1 cellular context compared by ENCODE assay signal in the genomic region with DNA sequence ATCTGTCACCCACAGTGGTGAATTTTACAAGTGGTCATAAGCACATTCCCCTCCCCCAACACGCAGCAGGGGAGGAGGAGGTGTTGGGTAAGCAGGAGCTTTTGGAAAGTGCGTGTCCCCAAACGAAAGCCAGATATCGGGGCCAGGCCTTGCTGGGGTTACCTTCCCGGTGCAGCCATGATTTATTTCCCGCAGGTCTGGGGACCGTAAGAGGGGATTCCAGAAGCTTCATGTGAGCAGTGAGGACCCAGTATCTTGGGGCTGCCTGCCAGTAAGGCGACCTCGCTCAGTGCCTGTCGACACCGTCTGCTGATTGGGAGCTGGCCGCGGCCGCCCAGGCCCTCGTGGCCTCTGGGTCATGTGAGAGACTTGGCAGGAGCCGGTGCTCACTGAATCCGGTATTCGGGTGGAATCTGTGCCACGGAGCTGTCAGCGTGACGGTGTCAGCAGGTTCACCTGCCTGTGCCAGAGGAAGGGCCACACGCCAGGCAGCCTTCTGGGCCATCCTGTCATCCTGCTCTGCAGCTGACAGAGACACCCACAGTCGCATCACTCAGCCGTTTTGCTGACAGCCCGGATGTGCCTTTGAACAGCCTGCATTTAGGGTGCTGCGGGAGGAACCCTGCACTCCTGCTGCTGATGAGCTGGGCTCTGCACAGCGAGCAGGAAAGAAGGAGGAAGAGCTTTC.
TF ChIP-seq lines count a peak whose summit lies in the region.

No MANE protein-coding gene starts in this region.

TF ChIP-seq in HepG2, 621 proteins besides CTCF, POLR2A, EP300 and RAD21 (continued from another document):
- TF ChIP-seq SAP130 (CRISPR knock-in tag; IDR thresholded peaks at IDR 0.05; ENCODE audit: low read depth), result peak; percentile 19; the same call in 1 of the 2 replicates
- TF ChIP-seq, protein P1, sequence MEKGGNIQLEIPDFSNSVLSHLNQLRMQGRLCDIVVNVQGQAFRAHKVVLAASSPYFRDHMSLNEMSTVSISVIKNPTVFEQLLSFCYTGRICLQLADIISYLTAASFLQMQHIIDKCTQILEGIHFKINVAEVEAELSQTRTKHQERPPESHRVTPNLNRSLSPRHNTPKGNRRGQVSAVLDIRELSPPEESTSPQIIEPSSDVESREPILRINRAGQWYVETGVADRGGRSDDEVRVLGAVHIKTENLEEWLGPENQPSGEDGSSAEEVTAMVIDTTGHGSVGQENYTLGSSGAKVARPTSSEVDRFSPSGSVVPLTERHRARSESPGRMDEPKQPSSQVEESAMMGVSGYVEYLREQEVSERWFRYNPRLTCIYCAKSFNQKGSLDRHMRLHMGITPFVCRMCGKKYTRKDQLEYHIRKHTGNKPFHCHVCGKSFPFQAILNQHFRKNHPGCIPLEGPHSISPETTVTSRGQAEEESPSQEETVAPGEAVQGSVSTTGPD (CRISPR knock-in tag; IDR thresholded peaks at IDR 0.05), result no peak
- no peak for TF ChIP-seq AGO1 (IDR thresholded peaks at IDR 0.05; ENCODE audit: low read depth, low read length, poor library complexity, severe bottlenecking)
- no peak for TF ChIP-seq ZNF484 (CRISPR knock-in tag; IDR thresholded peaks at IDR 0.05; ENCODE audit: borderline replicate concordance, low read depth)
- 0 out of 2 replicates have a peak, but pooled peaks have one; percentile 59 for TF ChIP-seq ZNF335 (CRISPR knock-in tag; IDR thresholded peaks at IDR 0.05)
- 0 out of 2 replicates have a peak, but pooled peaks have one; percentile 29 for TF ChIP-seq NRL (CRISPR knock-in tag; IDR thresholded peaks at IDR 0.05; ENCODE audit: borderline replicate concordance)
